Comparison of ENCODE assay signal across 10 cellular contexts in the genomic region with DNA sequence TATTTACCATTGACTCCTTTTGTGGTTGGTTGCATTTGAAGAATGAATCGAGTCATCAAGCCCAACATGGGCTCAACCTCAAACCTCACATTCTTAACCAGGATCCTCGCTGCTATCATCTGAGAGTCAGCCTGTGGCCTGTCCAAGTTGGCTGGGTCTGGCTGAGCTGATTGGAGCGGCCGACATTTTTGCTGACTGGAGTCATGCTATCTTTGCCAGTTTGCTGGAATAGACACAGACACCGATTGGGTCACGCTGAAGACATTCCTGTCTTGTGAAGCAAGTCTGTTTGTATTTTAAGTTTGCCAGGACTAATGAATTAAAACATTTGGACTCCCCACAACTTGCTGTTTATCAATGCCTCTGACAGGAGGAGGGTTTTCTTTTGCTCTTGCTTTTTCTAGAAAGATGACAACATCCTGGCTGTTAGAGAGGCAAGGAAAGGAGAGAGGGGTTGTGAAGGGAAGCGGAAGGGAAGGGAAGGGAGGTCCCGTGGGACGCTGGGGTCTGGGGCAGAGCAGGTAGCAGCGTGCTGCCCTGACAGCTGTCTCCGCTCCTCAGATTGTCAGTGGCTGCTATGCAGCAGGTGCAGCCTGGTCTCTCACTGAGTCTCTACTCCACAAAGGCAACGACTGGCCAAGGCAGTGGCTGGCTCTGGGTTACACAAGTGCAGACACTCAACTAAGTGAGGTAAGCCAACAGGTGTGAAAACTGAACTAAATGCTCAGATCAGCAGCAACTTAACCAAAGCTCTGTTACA. TPM values are rescaled to one million over a fixed set of nuclear protein-coding genes. Genes with fewer than 3 reads are reported as not detected.
DNase-seq lines count a peak whose midpoint lies in the region.
"Had no signal": no experiment of that assay in that cellular context is flagged by ENCODE, and none has a peak within 500 bp of the region (broad histone marks: within the 10 kb centered on the region; RNA-seq: fewer than 3 reads in every experiment).

A gene with protein sequence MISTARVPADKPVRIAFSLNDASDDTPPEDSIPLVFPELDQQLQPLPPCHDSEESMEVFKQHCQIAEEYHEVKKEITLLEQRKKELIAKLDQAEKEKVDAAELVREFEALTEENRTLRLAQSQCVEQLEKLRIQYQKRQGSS (plus strand): TSS at position 411 of the 760 bp plus-strand sequence. CDS start 2,701 bp downstream, outside the sequence.

- DNase-seq in ACHN, result peak; percentile 97
- peak; percentile 92 for DNase-seq in HT1080 (ENCODE audit: low read depth)
- DNase-seq in brain pericyte (ENCODE audit: low read depth, low spot score), result peak; percentile 27
- peak; percentile 99 for DNase-seq in mesenchymal stem cell
- DNase-seq in posterior cingulate gyrus, result no peak
- DNase-seq in NCI-H1930 (lab: John Stamatoyannopoulos, UW), result no peak
- DNase-seq in NCI-H1092 (lab: John Stamatoyannopoulos, UW), result no peak
- no peak for DNase-seq in NCI-H187 treated with DMSO at 0.1 percent for 48 hours (lab: John Stamatoyannopoulos, UW)
- DNase-seq: CD4-positive, alpha-beta memory T cell; H9 had no signal

- H3K9me3 ChIP-seq in mesenchymal stem cell (ENCODE audit: control insufficient read depth, low read length), result no peaks in the 10 kb centered on the region

- H2AK5ac ChIP-seq in mesenchymal stem cell (ENCODE audit: low read length, severe bottlenecking), result peak within 1 kb of the TSS; percentile 90

- H2BK120ac ChIP-seq in mesenchymal stem cell (ENCODE audit: low read depth, low read length), result no peak within 1 kb of the TSS

- H2BK15ac ChIP-seq in mesenchymal stem cell (ENCODE audit: low read depth, poor library complexity, severe bottlenecking), result peak within 1 kb of the TSS; percentile 99

- H3K14ac ChIP-seq in mesenchymal stem cell (ENCODE audit: low read length in 2 of 2), result peak within 1 kb of the TSS in 1 of 2 experiments; percentile 78

- H3K79me1 ChIP-seq in mesenchymal stem cell (replicated peaks; ENCODE audit: low read length, poor library complexity, severe bottlenecking), result peaks cover 7% of the 10 kb centered on the region

- H4K8ac ChIP-seq in mesenchymal stem cell (ENCODE audit: low read length), result peak within 1 kb of the TSS; percentile 92

- H2BK5ac ChIP-seq in mesenchymal stem cell (ENCODE audit: low read depth, low read length, poor library complexity, severe bottlenecking), result peak within 1 kb of the TSS; percentile 98

- H2AFZ ChIP-seq in mesenchymal stem cell (ENCODE audit: low read depth, low read length), result peak within 1 kb of the TSS; percentile 15

- H3K18ac ChIP-seq in mesenchymal stem cell (ENCODE audit: low read depth in 1 of 2, low read length in 2 of 2), result peak within 1 kb of the TSS; percentile 89 to 95

- H3K4me2 ChIP-seq in mesenchymal stem cell (ENCODE audit: low read length, poor library complexity, severe bottlenecking), result peak within 1 kb of the TSS; percentile 82

- H3K27me3 ChIP-seq in mesenchymal stem cell (ENCODE audit: control insufficient read depth in 1 of 2, insufficient read depth in 1 of 2, low read length in 2 of 2), result no peaks in the 10 kb centered on the region

- peak within 1 kb of the TSS; percentile 51 to 58 for H3K4me3 ChIP-seq in mesenchymal stem cell (ENCODE audit: insufficient read depth in 1 of 2, low read depth in 1 of 2, low read length in 2 of 2)

- in situ Hi-C loops in ACHN (cut with HindIII; ENCODE audit: low pct_ligation_motif_present, low pct_unique_long_range_greater_than_20kb, low sequenced_read_pairs), result no loop called here

- peak within 1 kb of the TSS; percentile 74 for H4K91ac ChIP-seq in mesenchymal stem cell (ENCODE audit: low read length)

- peak within 1 kb of the TSS; percentile 75 to 90 for H3K4ac ChIP-seq in mesenchymal stem cell (ENCODE audit: low read depth in 1 of 2, low read length in 2 of 2)

- 33% methylated on average over 10 of the region's 12 CpGs for WGBS in mesenchymal stem cell

- H3K27ac ChIP-seq in mesenchymal stem cell (ENCODE audit: low read length, poor library complexity, severe bottlenecking), result peak within 1 kb of the TSS; percentile 100

- peaks cover 4 to 8% of the 10 kb centered on the region in 2 experiments for H3K36me3 ChIP-seq in mesenchymal stem cell (ENCODE audit: control insufficient read depth in 1 of 2, insufficient read depth in 2 of 2, low read depth in 1 of 2, low read length in 2 of 2)

- H2BK12ac ChIP-seq in mesenchymal stem cell (ENCODE audit: low read length in 2 of 2), result peak within 1 kb of the TSS; percentile 93 to 100

- H3K4me1 ChIP-seq in mesenchymal stem cell (ENCODE audit: control insufficient read depth, insufficient read depth, low read depth, low read length), result peaks cover 11% of the 10 kb centered on the region

- intact Hi-C loops in posterior cingulate gyrus (cut with DNase I), result no loop called here

- H3K23ac ChIP-seq in mesenchymal stem cell (ENCODE audit: low read length in 2 of 2), result peak within 1 kb of the TSS in 1 of 2 experiments; percentile 83

- peak within 1 kb of the TSS; percentile 63 for H3K9ac ChIP-seq in mesenchymal stem cell (ENCODE audit: low read length)

RNA-seq across cellular contexts. Expression of the gene that starts here (rescaled TPM):
- total RNA-seq in HT1080 (2014; rRNA removed; shearing (Covaris generic)), result 3.5 and 5.6 TPM in 2 replicates
- polyA plus RNA-seq in HT1080 (2015; cell fraction: cytosol; rRNA removed), result 12.4 and 14.0 TPM in 2 replicates
- polyA plus RNA-seq in HT1080 (2015; cell fraction: nucleus; rRNA removed), result 4.1 and 5.4 TPM in 2 replicates
- polyA plus RNA-seq in mesenchymal stem cell (2013, experiment 1 of 2), result 16.6 TPM
- 16.7 TPM for polyA plus RNA-seq in mesenchymal stem cell (2013, experiment 2 of 2)
- total RNA-seq: H9 had no signal

Comparison
In these comparisons a context has a peak if more than half of its experiments do, and no peak if none do; other contexts are left out.
1. DNase-seq: peak in ACHN (single experiment), HT1080 (single experiment), brain pericyte (single experiment) and mesenchymal stem cell (single experiment); none in posterior cingulate gyrus (0 of 10), NCI-H1930 (0 of 2), NCI-H1092 (single experiment) and NCI-H187 treated with DMSO at 0.1 percent for 48 hours (single experiment).